ENCODE assay signal across 8 cellular contexts in genomic region chr5:25544652-25545249, GRCh38.
DNase-seq lines count a peak whose midpoint lies in the region; ATAC-seq, FAIRE-seq and TF ChIP-seq lines count a peak whose summit lies in the region.

No MANE protein-coding gene starts in this region.

- no peak overlapping the region for H3K4me3 Mint-ChIP-seq in naive thymus-derived CD4-positive, alpha-beta T cell

- H3K27ac Mint-ChIP-seq in naive thymus-derived CD4-positive, alpha-beta T cell: no peak overlapping the region

- peaks cover under 1% of the 10 kb centered on the region for H3K4me1 ChIP-seq in BE2C
- H3K4me1 ChIP-seq in K562 (replicated peaks in 1 of 2; ENCODE audit: control insufficient read depth in 2 of 2, insufficient read depth in 2 of 2, low read length in 2 of 2): no peaks in the 10 kb centered on the region
- H3K4me1 ChIP-seq in naive thymus-derived CD4-positive, alpha-beta T cell (ENCODE audit: control insufficient read depth in 2 of 2, insufficient read depth in 2 of 2, low read length in 2 of 2): no peaks in the 10 kb centered on the region
- H3K4me1 ChIP-seq in vagina: no peaks in the 10 kb centered on the region

- H3K9ac ChIP-seq in K562 (ENCODE audit: insufficient read depth in 1 of 2, low read depth in 2 of 2, low read length in 2 of 2): no peak overlapping the region

- H3K9me3 ChIP-seq in BE2C (no peaks in the 10 kb centered on the region), K562 (replicated peaks; ENCODE audit: control insufficient read depth, insufficient read depth, low read depth, low read length) (no peaks in the 10 kb centered on the region), vagina (no peaks in the 10 kb centered on the region)
- no peaks in the 10 kb centered on the region for H3K9me3 ChIP-seq in naive thymus-derived CD4-positive, alpha-beta T cell (ENCODE audit: control insufficient read depth in 2 of 3, low read length in 3 of 3)

- in situ Hi-C loops in K562 (cut with MboI): no loop called here

- H3K36me3 ChIP-seq in BE2C: no peaks in the 10 kb centered on the region
- H3K36me3 ChIP-seq in K562 (ENCODE audit: control insufficient read depth, insufficient read depth, low read length): no peaks in the 10 kb centered on the region
- H3K36me3 ChIP-seq in naive thymus-derived CD4-positive, alpha-beta T cell (ENCODE audit: control insufficient read depth in 2 of 3, insufficient read depth in 3 of 3, low read length in 3 of 3): no peaks in the 10 kb centered on the region
- no peaks in the 10 kb centered on the region for H3K36me3 ChIP-seq in vagina

- POLR2A ChIA-PET in K562 (lab: Yijun Ruan, JAX): no interaction called here
- POLR2A ChIA-PET in naive thymus-derived CD4-positive, alpha-beta T cell (lab: Charles Lee): no interaction called here

- WGBS in K562 (ENCODE audit: insufficient coverage, low coverage, missing lambda C conversion rate): 2% methylated on average over 6 of the region's 6 CpGs

- H4K20me1 ChIP-seq in K562 (replicated peaks; ENCODE audit: control insufficient read depth, insufficient read depth, low read length): no peaks in the 10 kb centered on the region

- TF ChIP-seq EP300 in K562 (IDR thresholded peaks at IDR 0.05; ENCODE audit: low read length): no peak

- H3K36me3 Mint-ChIP-seq in naive thymus-derived CD4-positive, alpha-beta T cell: no peaks in the 10 kb centered on the region

- H3K27me3 ChIP-seq in BE2C (no peaks in the 10 kb centered on the region), K562 (ENCODE audit: control insufficient read depth in 2 of 2, insufficient read depth in 2 of 2, low read length in 2 of 2) (no peaks in the 10 kb centered on the region), vagina (no peaks in the 10 kb centered on the region)
- no peaks in the 10 kb centered on the region for H3K27me3 ChIP-seq in naive thymus-derived CD4-positive, alpha-beta T cell (ENCODE audit: control insufficient read depth in 2 of 2, insufficient read depth in 2 of 2, low read length in 2 of 2)

- no peaks in the 10 kb centered on the region for H3K79me2 ChIP-seq in K562 (ENCODE audit: control insufficient read depth, insufficient read depth, low read length)

- FAIRE-seq in K562 (lab: Jason Lieb, UNC): peak; percentile 68

- intact Hi-C loops in K562 (cut with micrococcal nuclease) (no loop called here), vagina (cut with DNase I) (no loop called here)
- intact Hi-C loops in naive thymus-derived CD4-positive, alpha-beta T cell (cut with micrococcal nuclease): no loop called here

- TF ChIP-seq RAD21 in K562 (CRISPR knock-in tag; conservative IDR thresholded peaks at IDR 0.05 in 1 of 2, IDR thresholded peaks at IDR 0.05 in 1 of 2): peak in 1 of 2 experiments; percentile 23; a peak in 1 of 4 replicates

- no peak overlapping the region for H3K4me2 ChIP-seq in K562 (ENCODE audit: insufficient read depth, low read length)

- TF ChIP-seq CTCF in BE2C (IDR thresholded peaks at IDR 0.05; ENCODE audit: low read depth, low read length) (peak; percentile 88), K562 (IDR thresholded peaks at IDR 0.05 in 2 of 3, conservative IDR thresholded peaks at IDR 0.05 in 1 of 3; ENCODE audit: insufficient read depth in 2 of 3, low read depth in 1 of 3, low read length in 3 of 3) (peak in 1 of 3 experiments; percentile 28; a peak in 2 of 6 replicates), vagina (IDR thresholded peaks at IDR 0.05) (no peak)

- no peaks in the 10 kb centered on the region for H3K9me1 ChIP-seq in K562 (ENCODE audit: control insufficient read depth, insufficient read depth, low read length)

- ATAC-seq in GM21423 (IDR thresholded peaks at IDR 0.05; ENCODE audit: unreplicated experiment): peak; percentile 51
- ATAC-seq in K562: no peak
- no peak for ATAC-seq in HG02678 (IDR thresholded peaks at IDR 0.05; ENCODE audit: unreplicated experiment)
- no peak for ATAC-seq in naive thymus-derived CD4-positive, alpha-beta T cell

- no peaks in the 10 kb centered on the region for H3K27me3 Mint-ChIP-seq in naive thymus-derived CD4-positive, alpha-beta T cell

- peak; percentile 67 for DNase-seq in BE2C
- peak; percentile 23 for DNase-seq in NCI-H446 treated with DMSO at 0.1 percent for 48 hours (lab: John Stamatoyannopoulos, UW)
- DNase-seq in K562 (ENCODE audit: extremely low read depth in 1 of 4, low spot score in 3 of 4): peak; percentile 5 to 27 (median 8)
- DNase-seq in midbrain (lab: John Stamatoyannopoulos, UW): peak; percentile 31
- no peak for DNase-seq in naive thymus-derived CD4-positive, alpha-beta T cell
- DNase-seq in vagina (ENCODE audit: extremely low spot score in 2 of 2): no peak

- no TSS peak for BruUV-seq in K562 (replicated peaks; lab: Mats Ljungman, UMichigan)

- H3K4me1 Mint-ChIP-seq in naive thymus-derived CD4-positive, alpha-beta T cell: no peaks in the 10 kb centered on the region

- no peak overlapping the region for H2AFZ ChIP-seq in K562 (ENCODE audit: low read depth, low read length)

- TF ChIP-seq POLR2A in K562 (conservative IDR thresholded peaks at IDR 0.05): no peak
- no peak for TF ChIP-seq POLR2A in vagina (IDR thresholded peaks at IDR 0.05)

- peaks cover 0 to 21% (median 4%) of the 10 kb centered on the region in 11 donors for H3K9me3 Mint-ChIP-seq in naive thymus-derived CD4-positive, alpha-beta T cell

- CTCF ChIA-PET in K562 (lab: Yijun Ruan, JAX; ENCODE audit: low intra/inter-chr PET ratio): no interaction called here
- CTCF ChIA-PET in naive thymus-derived CD4-positive, alpha-beta T cell (lab: Charles Lee): no interaction called here

- H3K27ac ChIP-seq in K562 (ENCODE audit: extremely low read depth, low read depth, low read length): no peak overlapping the region
- no peak overlapping the region for H3K27ac ChIP-seq in naive thymus-derived CD4-positive, alpha-beta T cell (ENCODE audit: low read depth, low read length)
- H3K27ac ChIP-seq in vagina: no peak overlapping the region

- no peak overlapping the region for H3K4me3 ChIP-seq in BE2C (ENCODE audit: low read depth, low read length)
- H3K4me3 ChIP-seq in K562: no peak overlapping the region
- H3K4me3 ChIP-seq in naive thymus-derived CD4-positive, alpha-beta T cell (ENCODE audit: low read length): no peak overlapping the region
- no peak overlapping the region for H3K4me3 ChIP-seq in vagina

TF ChIP-seq in K562, 482 proteins besides CTCF, POLR2A, EP300 and RAD21:
- no peak for TF ChIP-seq NRF1 (conservative IDR thresholded peaks at IDR 0.05 in 1 of 2, IDR thresholded peaks at IDR 0.05 in 1 of 2)
- no peak for TF ChIP-seq ZNF830 (CRISPR knock-in tag; IDR thresholded peaks at IDR 0.05)
- no peak for TF ChIP-seq ELK1 (CRISPR knock-in tag; IDR thresholded peaks at IDR 0.05)
- TF ChIP-seq SRSF1 (IDR thresholded peaks at IDR 0.05; ENCODE audit: low read depth, low read length): no peak
- no peak for TF ChIP-seq SLC30A9 (CRISPR knock-in tag; IDR thresholded peaks at IDR 0.05)
- TF ChIP-seq ZBTB33 (CRISPR knock-in tag; IDR thresholded peaks at IDR 0.05): no peak
- TF ChIP-seq SMAD1 (IDR thresholded peaks at IDR 0.05; ENCODE audit: low read depth, low read length, partially characterized antibody): no peak
- TF ChIP-seq CREB1 (IDR thresholded peaks at IDR 0.05): no peak
- no peak for TF ChIP-seq CREB1 (CRISPR knock-in tag; IDR thresholded peaks at IDR 0.05)
- TF ChIP-seq RHOXF2B (CRISPR knock-in tag; conservative IDR thresholded peaks at IDR 0.05): no peak
- no peak for TF ChIP-seq MCM3 (IDR thresholded peaks at IDR 0.05)
- TF ChIP-seq MAX (CRISPR knock-in tag; IDR thresholded peaks at IDR 0.05): no peak
- TF ChIP-seq ZKSCAN3 (CRISPR knock-in tag; IDR thresholded peaks at IDR 0.05): no peak
- TF ChIP-seq HNRNPLL (IDR thresholded peaks at IDR 0.05; ENCODE audit: low read depth, low read length, poor library complexity, severe bottlenecking): no peak
- TF ChIP-seq PHTF2 (CRISPR knock-in tag; IDR thresholded peaks at IDR 0.05): no peak

Comparison
In these comparisons a context has a peak if more than half of its experiments do, and no peak if none do; other contexts are left out.
1. DNase-seq: peak in BE2C (single experiment), NCI-H446 treated with DMSO at 0.1 percent for 48 hours (single experiment), K562 (4 of 4) and midbrain (single experiment); none in naive thymus-derived CD4-positive, alpha-beta T cell (0 of 9) and vagina (0 of 2).